In genomic region chr16:15975172-15975571, GRCh38 we compare ENCODE assay signal across 20 cellular contexts. TPM values are rescaled to one million over a fixed set of nuclear protein-coding genes. Genes with fewer than 3 reads are reported as not detected.
DNase-seq lines count a peak whose midpoint lies in the region; ATAC-seq and TF ChIP-seq lines count a peak whose summit lies in the region.
"Had no signal": no experiment of that assay in that cellular context is flagged by ENCODE, and none has a peak within 500 bp of the region (broad histone marks: within the 10 kb centered on the region; RNA-seq: fewer than 3 reads in every experiment).

No MANE protein-coding gene starts in this region.

- H3K36me3 ChIP-seq in PC-9 (ENCODE audit: low read depth): peaks cover 66% of the 10 kb centered on the region

- intact Hi-C loops in sciatic nerve (cut with DNase I): no loop called here
- intact Hi-C loops in PC-9 (cut with micrococcal nuclease; ENCODE audit: unreplicated experiment): no loop called here

- H3K4me1 ChIP-seq in PC-9 (replicated peaks; ENCODE audit: insufficient read depth): 0 out of 2 replicates have a peak, but pooled peaks cover 6% of the 10 kb centered on the region

- H3K4me3 ChIP-seq in fibroblast of villous mesenchyme (ENCODE audit: low read depth, low read length): no peak overlapping the region
- no peak overlapping the region for H3K4me3 ChIP-seq in PC-9
- H3K4me3 ChIP-seq: GM23248, skin epidermis had no signal

- no peaks in the 10 kb centered on the region for H3K27me3 Mint-ChIP-seq in stimulated activated naive CD8-positive, alpha-beta T cell treated with anti-CD3 and anti-CD28 coated beads, Interleukin-15, Interleukin-2, amounts not matched to agents 100 ng/mL and 50 ng/mL, for 24 hours
- H3K27me3 Mint-ChIP-seq in immature natural killer cell (ENCODE audit: low read depth in 3 of 3): peaks cover 0 to 5% (median 5%) of the 10 kb centered on the region in 3 donors
- H3K27me3 Mint-ChIP-seq: activated CD4-positive, alpha-beta memory T cell treated with anti-CD3 and anti-CD28 coated beads, Interleukin-2, amount 10 ng/mL, durations not matched to agents 7 days and 5 days had no signal

- CTCF ChIA-PET in PC-9 (lab: Charles Lee): no interaction called here

- H3K36me3 Mint-ChIP-seq in stimulated activated naive CD8-positive, alpha-beta T cell treated with anti-CD3 and anti-CD28 coated beads, Interleukin-15, Interleukin-2, amounts not matched to agents 100 ng/mL and 50 ng/mL, for 24 hours (ENCODE audit: low read depth): peaks cover 86% of the 10 kb centered on the region
- peaks cover 26 to 34% (median 31%) of the 10 kb centered on the region in 3 donors for H3K36me3 Mint-ChIP-seq in immature natural killer cell

- H2AFZ ChIP-seq in PC-9: no peak overlapping the region
- H2AFZ ChIP-seq: GM23248 had no signal

- peaks cover 11% of the 10 kb centered on the region for H3K9me3 ChIP-seq in PC-9 (ENCODE audit: insufficient read depth, low read depth)

- H3K27ac Mint-ChIP-seq in stimulated activated naive CD8-positive, alpha-beta T cell treated with anti-CD3 and anti-CD28 coated beads, Interleukin-15, Interleukin-2, amounts not matched to agents 100 ng/mL and 50 ng/mL, for 24 hours: peak overlapping the region; percentile 0
- H3K27ac Mint-ChIP-seq in immature natural killer cell: peak overlapping the region in 1 of 6 donors; percentile 12
- H3K27ac Mint-ChIP-seq: activated CD4-positive, alpha-beta memory T cell treated with anti-CD3 and anti-CD28 coated beads, Interleukin-2, amount 10 ng/mL, durations not matched to agents 7 days and 5 days; mesothelial cell of epicardium had no signal

- peaks cover 45% of the 10 kb centered on the region for H3K4me1 Mint-ChIP-seq in stimulated activated naive CD8-positive, alpha-beta T cell treated with anti-CD3 and anti-CD28 coated beads, Interleukin-15, Interleukin-2, amounts not matched to agents 100 ng/mL and 50 ng/mL, for 24 hours (ENCODE audit: low read depth)
- peaks cover 0 to 3% of the 10 kb centered on the region in 2 donors for H3K4me1 Mint-ChIP-seq in immature natural killer cell
- H3K4me1 Mint-ChIP-seq: mesothelial cell of epicardium had no signal

- BruUV-seq in PC-9 (replicated peaks; lab: Mats Ljungman, UMichigan): no TSS peak

- H3K27ac ChIP-seq in PC-9: no peak overlapping the region

- no peak for TF ChIP-seq CTCF in fibroblast of villous mesenchyme (IDR thresholded peaks at IDR 0.05; ENCODE audit: insufficient read depth, low read depth, low read length)
- no peak for TF ChIP-seq CTCF in PC-9 (conservative IDR thresholded peaks at IDR 0.05)

- H3K9me2 ChIP-seq in PC-9 (ENCODE audit: insufficient read depth): no peaks in the 10 kb centered on the region

- DNase-seq in stimulated activated naive CD8-positive, alpha-beta T cell treated with anti-CD3 and anti-CD28 coated beads, Interleukin-15, Interleukin-2, amounts not matched to agents 100 U/mL and 50 U/mL, for 24 hours: no peak
- DNase-seq in fibroblast of villous mesenchyme (ENCODE audit: low read depth): peak; percentile 57
- DNase-seq in sciatic nerve (ENCODE audit: low spot score): no peak
- no peak for DNase-seq in immature natural killer cell
- DNase-seq in PC-9: no peak
- DNase-seq: activated CD4-positive, alpha-beta memory T cell treated with anti-CD3 and anti-CD28 coated beads, Interleukin-2, amount 10 ng/mL, durations not matched to agents 7 days and 5 days; amygdala; COR-L47; GM23248; NCI-H1105; NCI-H2107; NCI-H526 treated with DMSO at 0.1 percent for 48 hours; PC-3; stimulated activated CD4-positive, alpha-beta T cell treated with anti-CD3 and anti-CD28 coated beads, Interleukin-4, amount 100 ng/mL, for 4 hours had no signal

- peaks cover 97% of the 10 kb centered on the region for H3K79me2 ChIP-seq in PC-9 (ENCODE audit: low read depth)

- no peak overlapping the region for H3K4me3 Mint-ChIP-seq in stimulated activated naive CD8-positive, alpha-beta T cell treated with anti-CD3 and anti-CD28 coated beads, Interleukin-15, Interleukin-2, amounts not matched to agents 100 ng/mL and 50 ng/mL, for 24 hours
- no peak overlapping the region for H3K4me3 Mint-ChIP-seq in immature natural killer cell
- H3K4me3 Mint-ChIP-seq: activated CD4-positive, alpha-beta memory T cell treated with anti-CD3 and anti-CD28 coated beads, Interleukin-2, amount 10 ng/mL, durations not matched to agents 7 days and 5 days; mesothelial cell of epicardium had no signal

- 0 out of 2 replicates have a peak, but pooled peaks cover 2% of the 10 kb centered on the region for H4K20me1 ChIP-seq in PC-9 (ENCODE audit: insufficient read depth)

- H3K4me2 ChIP-seq in PC-9: no peak overlapping the region

- peaks cover 38% of the 10 kb centered on the region for H3K9me3 Mint-ChIP-seq in stimulated activated naive CD8-positive, alpha-beta T cell treated with anti-CD3 and anti-CD28 coated beads, Interleukin-15, Interleukin-2, amounts not matched to agents 100 ng/mL and 50 ng/mL, for 24 hours
- peaks cover 3 to 12% (median 6%) of the 10 kb centered on the region in 6 donors for H3K9me3 Mint-ChIP-seq in immature natural killer cell

- no peak for ATAC-seq in stimulated activated naive CD8-positive, alpha-beta T cell treated with anti-CD3 and anti-CD28 coated beads, Interleukin-15, Interleukin-2, amounts not matched to agents 100 U/mL and 50 U/mL, for 24 hours
- ATAC-seq in sciatic nerve (peak; percentile 60), GM19351 (IDR thresholded peaks at IDR 0.05; ENCODE audit: unreplicated experiment) (no peak), GM21723 (IDR thresholded peaks at IDR 0.05; ENCODE audit: unreplicated experiment) (no peak)
- ATAC-seq: PC-3, SK-N-SH treated with all-trans-retinoic acid at 6 μM for 48 hours had no signal

- POLR2A ChIA-PET in PC-9 (lab: Charles Lee; ENCODE audit: unreplicated experiment): no interaction called here

- no peaks in the 10 kb centered on the region for H3K27me3 ChIP-seq in PC-9 (ENCODE audit: insufficient read depth, low read depth)

- H3F3A ChIP-seq in PC-9 (ENCODE audit: insufficient read depth, low read depth): peaks cover 29% of the 10 kb centered on the region; the same call in 1 of the 2 replicates

RNA-seq across cellular contexts. Expression of gene ABCC1, which starts 25.8 kb away (rescaled TPM):
- 26.1 and 34.1 TPM in 2 replicates for total RNA-seq in fibroblast of villous mesenchyme
- total RNA-seq in sciatic nerve: 34.2 TPM
- 1 to 10 TPM; 2.3 to 3.6 (median 2.3) TPM for polyA plus RNA-seq in immature natural killer cell
- 139 and 146 TPM in 2 replicates for total RNA-seq in PC-9 (2021)
